In genomic region chr1:101308935-101309333, GRCh38 we compare ENCODE assay signal across 8 cellular contexts.
DNase-seq lines count a peak whose midpoint lies in the region; ATAC-seq and TF ChIP-seq lines count a peak whose summit lies in the region.

No MANE protein-coding gene starts in this region.

- peak; percentile 6 for ATAC-seq in CD4-positive, alpha-beta T cell (ENCODE audit: poor library complexity)
- ATAC-seq in GM19035 (IDR thresholded peaks at IDR 0.05; ENCODE audit: unreplicated experiment) (peak; percentile 15), right cardiac atrium (no peak)

- peak overlapping the region; percentile 88 for H3K27ac ChIP-seq in CD4-positive, alpha-beta T cell (ENCODE audit: low read depth, low read length)
- no peak overlapping the region for H3K27ac ChIP-seq in right cardiac atrium (ENCODE audit: low read length)

- H3K9me3 Mint-ChIP-seq in CD4-positive, alpha-beta T cell = no peaks in the 10 kb centered on the region

- no peaks in the 10 kb centered on the region for H3K27me3 Mint-ChIP-seq in CD4-positive, alpha-beta T cell

- CTCF ChIA-PET in CD4-positive, alpha-beta T cell (lab: Charles Lee) = interaction anchor here (0.7 to 4.0 kb wide), 32 partner anchors 9 to 407 kb away, joined by 3 to 48 read pairs (median 4); no protein-coding TSS in a partner anchor

- H3K4me1 Mint-ChIP-seq in CD4-positive, alpha-beta T cell (ENCODE audit: low read depth) = peaks cover 65% of the 10 kb centered on the region

- H3K27me3 ChIP-seq in CD4-positive, alpha-beta T cell (ENCODE audit: control insufficient read depth, insufficient read depth, low read length) = no peaks in the 10 kb centered on the region
- no peaks in the 10 kb centered on the region for H3K27me3 ChIP-seq in right cardiac atrium (ENCODE audit: control insufficient read depth, insufficient read depth)

- DNase-seq in CD4-positive, alpha-beta T cell = peak in 2 of 10 experiments; percentile 26 to 31
- peak; percentile 46 for DNase-seq in SW480 (ENCODE audit: low spot score)
- peak; percentile 24 for DNase-seq in iPS-NIHi7 (ENCODE audit: extremely low spot score)
- DNase-seq in SIG-M5 treated with dmso at 0.1 percent for 504 hours (lab: John Stamatoyannopoulos, UW; ENCODE audit: unreplicated experiment) = no peak
- no peak for DNase-seq in GF-D8 (lab: John Stamatoyannopoulos, UW)
- no peak for DNase-seq in GOT3 (lab: John Stamatoyannopoulos, UW)
- DNase-seq in right cardiac atrium = no peak

- no peaks in the 10 kb centered on the region for H3K4me1 ChIP-seq in right cardiac atrium (ENCODE audit: control insufficient read depth, insufficient read depth, low read length)

- H3K4me3 ChIP-seq in right cardiac atrium (ENCODE audit: low read length) = no peak overlapping the region

- POLR2A ChIA-PET in CD4-positive, alpha-beta T cell (lab: Charles Lee) = interaction anchor here (0.6 to 3.6 kb wide), 35 partner anchors 9 to 1254 kb away, joined by 3 to 50 read pairs (median 5); partner anchors contain the start of genes EXTL2, S1PR1 and SLC30A7

- peak overlapping the region; percentile 96 for H3K27ac Mint-ChIP-seq in CD4-positive, alpha-beta T cell

- H3K36me3 Mint-ChIP-seq in CD4-positive, alpha-beta T cell (ENCODE audit: low read depth) = no peaks in the 10 kb centered on the region

- intact Hi-C loops in CD4-positive, alpha-beta T cell (cut with DNase I, micrococcal nuclease) = loop anchor here (1.0 to 5.0 kb wide), 7 partner anchors 46 to 388 kb away; no protein-coding TSS in a partner anchor
- intact Hi-C loops in right cardiac atrium (cut with DNase I) = loop anchor here in 1 of 4 donors (5.0 kb wide), 1 partner anchor 48 kb away; no protein-coding TSS in a partner anchor

- TF ChIP-seq CTCF in CD4-positive, alpha-beta T cell (IDR thresholded peaks at IDR 0.05) = no peak

- H3K4me3 Mint-ChIP-seq in CD4-positive, alpha-beta T cell = peak overlapping the region; percentile 76

- WGBS in right cardiac atrium = 29% methylated on average over 8 of the region's 8 CpGs

- no peaks in the 10 kb centered on the region for H3K9me3 ChIP-seq in CD4-positive, alpha-beta T cell (ENCODE audit: control insufficient read depth, low read length)
- H3K9me3 ChIP-seq in right cardiac atrium (ENCODE audit: control insufficient read depth, low read length) = no peaks in the 10 kb centered on the region

Comparison
In these comparisons a context has a peak if more than half of its experiments do, and no peak if none do; other contexts are left out.
1. ATAC-seq: peak in CD4-positive, alpha-beta T cell (single experiment) and GM19035 (single experiment); none in right cardiac atrium (0 of 2).
2. DNase-seq: peak in SW480 (single experiment) and iPS-NIHi7 (single experiment); none in SIG-M5 treated with dmso at 0.1 percent for 504 hours (single experiment), GF-D8 (single experiment), GOT3 (single experiment) and right cardiac atrium (0 of 3).